Comparison of ENCODE assay signal across 14 cellular contexts in genomic region chr17:27322690-27323508, GRCh38. TPM values are rescaled to one million over a fixed set of nuclear protein-coding genes. Genes with fewer than 3 reads are reported as not detected.
DNase-seq lines count a peak whose midpoint lies in the region; ATAC-seq and TF ChIP-seq lines count a peak whose summit lies in the region.
"Had no signal": no experiment of that assay in that cellular context is flagged by ENCODE, and none has a peak within 500 bp of the region (broad histone marks: within the 10 kb centered on the region; RNA-seq: fewer than 3 reads in every experiment).

No MANE protein-coding gene starts in this region.

- intact Hi-C loops in ascending aorta (cut with DNase I): no loop called here
- intact Hi-C loops in left lung (cut with DNase I): no loop called here
- intact Hi-C loops in thyroid gland (cut with DNase I): no loop called here

- peak overlapping the region; percentile 34 to 53 for H3K27ac ChIP-seq in ascending aorta
- peak overlapping the region; percentile 48 to 57 for H3K27ac ChIP-seq in left lung
- H3K27ac ChIP-seq in thyroid gland: peak overlapping the region; percentile 7 to 70 (median 54)
- H3K27ac ChIP-seq: SJSA1 had no signal

- H3K27me3 ChIP-seq in ascending aorta (no peaks in the 10 kb centered on the region), left lung (no peaks in the 10 kb centered on the region), thyroid gland (no peaks in the 10 kb centered on the region), BE2C (no peaks in the 10 kb centered on the region)
- H3K27me3 ChIP-seq: SJSA1 had no signal

- peaks cover under 1 to 13% of the 10 kb centered on the region in 2 donors for H3K36me3 ChIP-seq in ascending aorta
- peaks cover 0 to 26% of the 10 kb centered on the region in 2 donors for H3K36me3 ChIP-seq in left lung
- no peaks in the 10 kb centered on the region for H3K36me3 ChIP-seq in thyroid gland
- H3K36me3 ChIP-seq in BE2C: no peaks in the 10 kb centered on the region

- ATAC-seq in left lung (peak; percentile 2), HG02970 (IDR thresholded peaks at IDR 0.05; ENCODE audit: low FRiP score, unreplicated experiment) (no peak)
- ATAC-seq: natural killer cell treated with Interleukin-12 subunit alpha and Interleukin-12 subunit beta and Interleukin-15 and Interleukin-18, amount 100 ng/mL, for 72 hours had no signal

- DNase-seq in NCI-H82 (lab: John Stamatoyannopoulos, UW) (peak; percentile 52), ascending aorta (ENCODE audit: low spot score in 2 of 2) (no peak), left lung (no peak), thyroid gland (no peak), HUDEP-2 (lab: John Stamatoyannopoulos, UW; ENCODE audit: unreplicated experiment in 76 of 76) (no peak), BE2C (no peak)
- DNase-seq: activated CD4-positive, alpha-beta T cell treated with anti-CD3 and anti-CD28 coated beads, Interleukin-2, amount 50 U/mL, for 4 hours; CD4-positive, CD25-positive, alpha-beta regulatory T cell; KBM-7; NCI-H1105 treated with DMSO at 0.1 percent for 48 hours; stimulated activated CD4-positive, alpha-beta T cell treated with anti-CD3 and anti-CD28 coated beads, Interleukin-2, amount 100 ng/mL, for 48 hours had no signal

- H3K9me3 ChIP-seq in ascending aorta (no peaks in the 10 kb centered on the region), left lung (no peaks in the 10 kb centered on the region), thyroid gland (no peaks in the 10 kb centered on the region), BE2C (no peaks in the 10 kb centered on the region)
- H3K9me3 ChIP-seq: SJSA1 had no signal

- H3K4me1 ChIP-seq in ascending aorta (peaks cover 0 to 20% of the 10 kb centered on the region in 2 donors), left lung (peaks cover 24 to 56% of the 10 kb centered on the region in 2 donors), thyroid gland (peaks cover 21 to 36% of the 10 kb centered on the region in 2 donors), BE2C (no peaks in the 10 kb centered on the region)
- H3K4me1 ChIP-seq: SJSA1 had no signal

- no peak for TF ChIP-seq POLR2A in thyroid gland (IDR thresholded peaks at IDR 0.05)

- no peak for TF ChIP-seq CTCF in ascending aorta (IDR thresholded peaks at IDR 0.05)
- no peak for TF ChIP-seq CTCF in left lung (IDR thresholded peaks at IDR 0.05)
- TF ChIP-seq CTCF in thyroid gland (IDR thresholded peaks at IDR 0.05): no peak
- no peak for TF ChIP-seq CTCF in BE2C (IDR thresholded peaks at IDR 0.05; ENCODE audit: low read depth, low read length)

- WGBS in thyroid gland, 2 donors: 73 to 79% methylated on average over 4 of the region's 4 CpGs

- H3K4me3 ChIP-seq in ascending aorta (no peak overlapping the region), left lung (no peak overlapping the region), thyroid gland (replicated peaks in 1 of 3) (no peak overlapping the region), BE2C (ENCODE audit: low read depth, low read length) (no peak overlapping the region)
- H3K4me3 ChIP-seq: SJSA1 had no signal

RNA-seq across cellular contexts. Expression of gene WSB1, which starts 29.0 kb away (rescaled TPM):
- total RNA-seq in ascending aorta (176 TPM), left lung (100 to 1,000 TPM; 264 to 294 TPM), thyroid gland (100 to 1,000 TPM in 3 of 4 donors, 10 to 100 TPM in 1; 89.2 to 218 (median 168) TPM)
- 12.0 TPM for polyA plus RNA-seq in BE2C (2012; ENCODE audit: insufficient read depth, insufficient read length, low read depth)
